In genomic region chr6:69825904-69826303, GRCh38 we compare ENCODE assay signal across 17 cellular contexts. TPM values are rescaled to one million over a fixed set of nuclear protein-coding genes. Genes with fewer than 3 reads are reported as not detected.
A peak's percentile ranks its signal among the peaks of the same experiment; 100 is the strongest.
DNase-seq lines count a peak whose midpoint lies in the region; ATAC-seq and TF ChIP-seq lines count a peak whose summit lies in the region.
"Had no signal": no experiment of that assay in that cellular context is flagged by ENCODE, and none has a peak within 500 bp of the region (broad histone marks: within the 10 kb centered on the region; RNA-seq: fewer than 3 reads in every experiment).

No MANE protein-coding gene starts in this region.

- TF ChIP-seq CTCF in cardiac fibroblast (IDR thresholded peaks at IDR 0.05; ENCODE audit: low read depth, low read length) (no peak), left lung (IDR thresholded peaks at IDR 0.05) (no peak), upper lobe of right lung (IDR thresholded peaks at IDR 0.05) (no peak), MM.1S (IDR thresholded peaks at IDR 0.05; ENCODE audit: low read length) (no peak), dorsolateral prefrontal cortex (IDR thresholded peaks at IDR 0.05 in 54 of 56, conservative IDR thresholded peaks at IDR 0.05 in 2 of 56; ENCODE audit: low read depth in 1 of 56, partially characterized antibody in 56 of 56) (no peak)

- no peaks in the 10 kb centered on the region for H3K27me3 ChIP-seq in right cardiac atrium (ENCODE audit: control insufficient read depth, insufficient read depth)
- no peaks in the 10 kb centered on the region for H3K27me3 ChIP-seq in left lung
- no peaks in the 10 kb centered on the region for H3K27me3 ChIP-seq in upper lobe of right lung
- H3K27me3 ChIP-seq in MM.1S (replicated peaks; ENCODE audit: insufficient read depth, low read length): no peaks in the 10 kb centered on the region
- no peaks in the 10 kb centered on the region for H3K27me3 ChIP-seq in dorsolateral prefrontal cortex

- no peak overlapping the region for H3K9ac ChIP-seq in MM.1S (ENCODE audit: low read length)

- DNase-seq in right cardiac atrium (no peak), left ventricle myocardium superior (no peak), cardiac fibroblast (ENCODE audit: low read depth in 2 of 2) (peak; percentile 80 to 91), left lung (no peak), upper lobe of right lung (no peak), MM.1S (no peak), dorsolateral prefrontal cortex (no peak), OCI-M2 (lab: John Stamatoyannopoulos, UW; ENCODE audit: unreplicated experiment) (no peak)
- DNase-seq: activated CD4-positive, alpha-beta memory T cell treated with anti-CD3 and anti-CD28 coated beads, Interleukin-2, amount 10 ng/mL, durations not matched to agents 7 days and 5 days; activated T-cell treated with anti-CD3 and anti-CD28 coated beads, Interleukin-2, amount 50 U/mL, for 48 hours; DMS79 treated with DMSO at 0.1 percent for 48 hours; immature natural killer cell; NCI-H1930; SHP77 treated with DMSO at 0.1 percent for 48 hours; WERI-Rb-1 had no signal

- H3F3A ChIP-seq in MM.1S (ENCODE audit: insufficient read depth, low read length): no peaks in the 10 kb centered on the region

- no peak overlapping the region for H3K27ac ChIP-seq in right cardiac atrium (ENCODE audit: low read length)
- no peak overlapping the region for H3K27ac ChIP-seq in left lung
- H3K27ac ChIP-seq in upper lobe of right lung: no peak overlapping the region
- H3K27ac ChIP-seq in MM.1S (ENCODE audit: low read length): no peak overlapping the region
- no peak overlapping the region for H3K27ac ChIP-seq in dorsolateral prefrontal cortex
- H3K27ac ChIP-seq: WERI-Rb-1 had no signal

- H3K4me2 ChIP-seq in MM.1S (ENCODE audit: low read depth, low read length): no peak overlapping the region

- no peaks in the 10 kb centered on the region for H3K79me2 ChIP-seq in MM.1S (ENCODE audit: low read length)

- no peaks in the 10 kb centered on the region for H4K20me1 ChIP-seq in MM.1S (ENCODE audit: insufficient read depth, low read length)

- ATAC-seq in right cardiac atrium (peak; percentile 41 to 68), left ventricle myocardium superior (no peak), left lung (peak; percentile 41), upper lobe of right lung (peak; percentile 36)

- intact Hi-C loops in right cardiac atrium (cut with DNase I): no loop called here
- intact Hi-C loops in left ventricle myocardium superior (cut with micrococcal nuclease): no loop called here
- intact Hi-C loops in left lung (cut with DNase I): no loop called here
- intact Hi-C loops in upper lobe of right lung (cut with DNase I): no loop called here
- intact Hi-C loops in dorsolateral prefrontal cortex (cut with DNase I): no loop called here

- H3K4me1 ChIP-seq in right cardiac atrium (ENCODE audit: control insufficient read depth, insufficient read depth, low read length) (no peaks in the 10 kb centered on the region), left lung (no peaks in the 10 kb centered on the region), upper lobe of right lung (no peaks in the 10 kb centered on the region), MM.1S (ENCODE audit: low read length) (no peaks in the 10 kb centered on the region)

- no peaks in the 10 kb centered on the region for H3K9me2 ChIP-seq in MM.1S (replicated peaks; ENCODE audit: insufficient read depth, low read length)

- H3K9me3 ChIP-seq in right cardiac atrium (ENCODE audit: control insufficient read depth, low read length) (no peaks in the 10 kb centered on the region), left lung (no peaks in the 10 kb centered on the region), upper lobe of right lung (no peaks in the 10 kb centered on the region), MM.1S (replicated peaks; ENCODE audit: insufficient read depth, low read length) (no peaks in the 10 kb centered on the region)

- H2AFZ ChIP-seq in MM.1S (ENCODE audit: low read length): no peak overlapping the region

- no peaks in the 10 kb centered on the region for H3K36me3 ChIP-seq in left lung
- H3K36me3 ChIP-seq in upper lobe of right lung: no peaks in the 10 kb centered on the region
- H3K36me3 ChIP-seq in MM.1S (replicated peaks; ENCODE audit: insufficient read depth, low read length): no peaks in the 10 kb centered on the region
- H3K36me3 ChIP-seq: WERI-Rb-1 had no signal

- H3K4me3 ChIP-seq in right cardiac atrium (ENCODE audit: low read length) (no peak overlapping the region), cardiac fibroblast (replicated peaks in 1 of 2; ENCODE audit: low read depth in 2 of 2, low read length in 2 of 2) (no peak overlapping the region), left lung (no peak overlapping the region), upper lobe of right lung (no peak overlapping the region), MM.1S (ENCODE audit: low read length) (no peak overlapping the region), dorsolateral prefrontal cortex (no peak overlapping the region)

- 68% methylated on average over 1 of the region's 1 CpG for WGBS in right cardiac atrium

RNA-seq across cellular contexts. Expression of gene LMBRD1, which starts 29.1 kb away (rescaled TPM):
- total RNA-seq in right cardiac atrium (10 to 100 TPM; 46.3 to 56.2 (median 50.0) TPM), left ventricle myocardium superior (49.5 TPM), left lung (10 to 100 TPM; 50.1 to 58.2 TPM), upper lobe of right lung (66.7 TPM), dorsolateral prefrontal cortex (100 to 1,000 TPM in 7 of 120 experiments, 10 to 100 TPM in 113; 58.1 to 116 (median 84.2) TPM)
- polyA plus RNA-seq in right cardiac atrium: 51.5 TPM

RNA-seq across cellular contexts. Expression of gene COL19A1, which starts 40.5 kb away (rescaled TPM):
- total RNA-seq in right cardiac atrium (1 to 10 TPM; 3.1 to 6.0 (median 4.0) TPM), left ventricle myocardium superior (1.4 TPM), left lung (under 1 TPM; 0.10 to 0.17 TPM), upper lobe of right lung (not detected), dorsolateral prefrontal cortex (10 to 100 TPM in 8 of 120 experiments, 1 to 10 TPM in 112; 2.6 to 12.3 (median 7.3) TPM)
- polyA plus RNA-seq in right cardiac atrium: 1.0 TPM
- total RNA-seq: HT1080; T-helper 1 cell treated with Interleukin-12 subunit alpha and Interleukin-12 subunit beta and Interleukin-4 antibody, amounts not matched to agents 30 ng/mL and 1 ng/mL, for 36 hours had no signal
- polyA plus RNA-seq: immature natural killer cell had no signal

Comparison
In these comparisons a context has a peak if more than half of its experiments do, and no peak if none do; other contexts are left out.
1. DNase-seq: peak in cardiac fibroblast (2 of 2); none in right cardiac atrium (0 of 3), left ventricle myocardium superior (single experiment), left lung (0 of 2), upper lobe of right lung (single experiment), MM.1S (single experiment), dorsolateral prefrontal cortex (0 of 10) and OCI-M2 (single experiment).